ENCODE assay signal across 10 cellular contexts in the genomic region with DNA sequence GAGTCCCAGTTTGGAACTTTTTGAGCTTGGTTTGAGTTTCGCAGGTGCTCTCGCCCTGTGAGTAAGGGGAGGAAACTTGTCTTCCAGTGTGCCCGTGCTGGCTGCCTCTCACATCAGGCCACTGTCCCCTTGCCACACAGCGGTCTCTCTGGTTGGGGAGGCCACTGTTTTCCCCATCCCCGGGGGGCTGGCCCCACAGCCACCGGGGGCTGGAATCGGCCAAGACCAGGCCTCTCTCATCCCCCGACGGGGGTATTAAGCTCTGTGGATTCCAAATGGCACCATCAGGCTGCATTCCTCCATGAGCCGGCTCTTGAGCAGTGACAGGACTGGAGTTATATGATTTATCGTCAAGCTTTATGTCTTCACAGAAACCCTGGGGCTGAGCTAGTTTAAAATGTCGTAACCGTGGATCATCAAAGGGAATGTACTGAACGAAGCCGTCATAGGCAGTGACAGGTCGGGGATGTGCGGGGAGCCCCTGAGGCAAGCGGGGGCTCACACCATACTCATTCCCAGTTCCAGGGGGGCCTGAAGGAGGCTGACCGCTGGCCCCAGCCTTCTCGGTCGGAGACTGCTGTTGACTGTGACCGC. TPM values are rescaled to one million over a fixed set of nuclear protein-coding genes. Genes with fewer than 3 reads are reported as not detected.
A peak's percentile ranks its signal among the peaks of the same experiment; 100 is the strongest.
DNase-seq lines count a peak whose midpoint lies in the region; ATAC-seq and TF ChIP-seq lines count a peak whose summit lies in the region.
"Had no signal": no experiment of that assay in that cellular context is flagged by ENCODE, and none has a peak within 500 bp of the region (broad histone marks: within the 10 kb centered on the region; RNA-seq: fewer than 3 reads in every experiment).

No MANE protein-coding gene starts in this region.

- H3K9me2 ChIP-seq in DOHH2 (replicated peaks; ENCODE audit: control insufficient read depth, low read length), result no peaks in the 10 kb centered on the region

- peak overlapping the region; percentile 65 for H3K4me3 Mint-ChIP-seq in activated CD8-positive, alpha-beta T cell treated with anti-CD3 and anti-CD28 coated beads, Interleukin-2, amount 10 ng/mL, durations not matched to agents 7 days and 5 days

- H3K4me1 ChIP-seq in DOHH2 (ENCODE audit: control insufficient read depth, low read length) (peaks cover 28% of the 10 kb centered on the region), gastrocnemius medialis (peaks cover 0 to 13% of the 10 kb centered on the region in 2 donors)

- H3K9me3 Mint-ChIP-seq in activated CD8-positive, alpha-beta T cell treated with anti-CD3 and anti-CD28 coated beads, Interleukin-2, amount 10 ng/mL, durations not matched to agents 7 days and 5 days (ENCODE audit: insufficient read depth), result no peaks in the 10 kb centered on the region

- POLR2A ChIA-PET in activated CD8-positive, alpha-beta T cell treated with anti-CD3 and anti-CD28 coated beads, Interleukin-2, amount 10 ng/mL, durations not matched to agents 7 days and 5 days (lab: Charles Lee), result interaction anchor here (0.7 to 2.0 kb wide), 3 partner anchors 12 to 193 kb away, joined by 3 to 6 read pairs (median 5); no protein-coding TSS in a partner anchor

- H3K27me3 ChIP-seq in DOHH2 (ENCODE audit: control insufficient read depth, low read length) (0 out of 2 replicates have a peak, but pooled peaks cover 5% of the 10 kb centered on the region), gastrocnemius medialis (no peaks in the 10 kb centered on the region)

- no peak for ATAC-seq in activated CD8-positive, alpha-beta T cell treated with anti-CD3 and anti-CD28 coated beads, Interleukin-2, amount 10 ng/mL, durations not matched to agents 7 days and 5 days
- no peak for ATAC-seq in gastrocnemius medialis
- ATAC-seq in HG03460 (IDR thresholded peaks at IDR 0.05; ENCODE audit: unreplicated experiment), result no peak

- no peaks in the 10 kb centered on the region for H3K79me2 ChIP-seq in DOHH2 (ENCODE audit: control insufficient read depth, low read length)

- peaks cover 45% of the 10 kb centered on the region for H3K27me3 Mint-ChIP-seq in activated CD8-positive, alpha-beta T cell treated with anti-CD3 and anti-CD28 coated beads, Interleukin-2, amount 10 ng/mL, durations not matched to agents 7 days and 5 days (ENCODE audit: low read depth)

- peak overlapping the region; percentile 91 for H3K4me2 ChIP-seq in DOHH2 (ENCODE audit: low read length)

- no peak overlapping the region for H3K27ac Mint-ChIP-seq in activated CD8-positive, alpha-beta T cell treated with anti-CD3 and anti-CD28 coated beads, Interleukin-2, amount 10 ng/mL, durations not matched to agents 7 days and 5 days

- H3K36me3 Mint-ChIP-seq in activated CD8-positive, alpha-beta T cell treated with anti-CD3 and anti-CD28 coated beads, Interleukin-2, amount 10 ng/mL, durations not matched to agents 7 days and 5 days (ENCODE audit: low read depth), result peaks cover 10% of the 10 kb centered on the region

- H3K27ac ChIP-seq in DOHH2 (ENCODE audit: low read depth, low read length), result peak overlapping the region; percentile 60
- peak overlapping the region; percentile 57 to 81 (median 69) for H3K27ac ChIP-seq in gastrocnemius medialis

- no peaks in the 10 kb centered on the region for H3F3A ChIP-seq in DOHH2 (ENCODE audit: control insufficient read depth, insufficient read depth)

- CTCF ChIA-PET in activated CD8-positive, alpha-beta T cell treated with anti-CD3 and anti-CD28 coated beads, Interleukin-2, amount 10 ng/mL, durations not matched to agents 7 days and 5 days (lab: Charles Lee), result interaction anchor here (1.1 to 2.4 kb wide), 4 partner anchors 23 to 206 kb away, joined by 3 to 11 read pairs (median 6); no protein-coding TSS in a partner anchor

- no peak for TF ChIP-seq CTCF in DOHH2 (IDR thresholded peaks at IDR 0.05; ENCODE audit: low read depth, low read length, poor library complexity, severe bottlenecking)
- TF ChIP-seq CTCF in fibroblast of villous mesenchyme (IDR thresholded peaks at IDR 0.05; ENCODE audit: insufficient read depth, low read depth, low read length), result no peak
- TF ChIP-seq CTCF in gastrocnemius medialis (IDR thresholded peaks at IDR 0.05 in 4 of 5, conservative IDR thresholded peaks at IDR 0.05 in 1 of 5), result no peak

- no peak overlapping the region; the same call in 1 of the 2 replicates for H3K4me3 ChIP-seq in DOHH2 (ENCODE audit: low read length)
- H3K4me3 ChIP-seq in fibroblast of villous mesenchyme (ENCODE audit: low read depth, low read length), result no peak overlapping the region
- no peak overlapping the region for H3K4me3 ChIP-seq in gastrocnemius medialis

- peaks cover 58% of the 10 kb centered on the region for H3K4me1 Mint-ChIP-seq in activated CD8-positive, alpha-beta T cell treated with anti-CD3 and anti-CD28 coated beads, Interleukin-2, amount 10 ng/mL, durations not matched to agents 7 days and 5 days (ENCODE audit: low read depth)

- H3K36me3 ChIP-seq in DOHH2 (ENCODE audit: control insufficient read depth, low read length) (no peaks in the 10 kb centered on the region), gastrocnemius medialis (no peaks in the 10 kb centered on the region)

- in situ Hi-C loops in gastrocnemius medialis (cut with MboI; ENCODE audit: low sequenced_read_pairs in 4 of 4), result no loop called here

- no peak for DNase-seq in activated CD8-positive, alpha-beta T cell treated with anti-CD3 and anti-CD28 coated beads, Interleukin-2, amount 10 ng/mL, durations not matched to agents 7 days and 5 days
- peak; percentile 46 for DNase-seq in fibroblast of villous mesenchyme (ENCODE audit: low read depth)
- no peak for DNase-seq in gastrocnemius medialis
- DNase-seq in AML-193 (lab: John Stamatoyannopoulos, UW), result no peak
- DNase-seq in DMS 273 treated with DMSO at 0.1 percent for 48 hours (lab: John Stamatoyannopoulos, UW), result no peak
- DNase-seq in UCSD-AML1 (lab: John Stamatoyannopoulos, UW; ENCODE audit: unreplicated experiment), result no peak
- DNase-seq: GOT3, NCI-H1048 had no signal

- H3K9me3 ChIP-seq in DOHH2 (ENCODE audit: control insufficient read depth, insufficient read depth, low read length), result no peaks in the 10 kb centered on the region
- H3K9me3 ChIP-seq in gastrocnemius medialis, result no peaks in the 10 kb centered on the region

- TF ChIP-seq POLR2A in gastrocnemius medialis (IDR thresholded peaks at IDR 0.05), result no peak

- H4K20me1 ChIP-seq in DOHH2 (ENCODE audit: control insufficient read depth, insufficient read depth, low read depth, low read length), result no peaks in the 10 kb centered on the region; the same call in 1 of the 2 replicates

- intact Hi-C loops in gastrocnemius medialis (cut with DNase I; ENCODE audit: low total_unique reads), result no loop called here

RNA-seq across cellular contexts. Expression of a gene that starts 30.8 kb away (rescaled TPM):
- total RNA-seq in activated CD8-positive, alpha-beta T cell treated with anti-CD3 and anti-CD28 coated beads, Interleukin-2, amount 10 ng/mL, durations not matched to agents 7 days and 5 days, result under 1 TPM; 0.05 to 0.08 TPM
- total RNA-seq in fibroblast of villous mesenchyme (7.8 and 18.7 TPM in 2 replicates), gastrocnemius medialis (10 to 100 TPM in 1 of 4 donors, 1 to 10 TPM in 3; 6.0 to 12.1 (median 6.5) TPM)
